2 cellular contexts compared by ENCODE assay signal in genomic region chr7:101161692-101162461, GRCh38.
TF ChIP-seq lines count a peak whose summit lies in the region.

No MANE protein-coding gene starts in this region.

TF ChIP-seq in HepG2, 621 proteins besides CTCF, POLR2A, EP300 and RAD21:
- TF ChIP-seq PHF8 (CRISPR knock-in tag; IDR thresholded peaks at IDR 0.05), result no peak
- TF ChIP-seq ZNF121 (CRISPR knock-in tag; IDR thresholded peaks at IDR 0.05), result peak; percentile 82
TF ChIP-seq in HepG2: peak in this region for 1.

TF ChIP-seq in SK-N-SH treated with all-trans-retinoic acid at 6 μM for 48 hours, 23 proteins besides CTCF, POLR2A, EP300 and RAD21:
- TF ChIP-seq TOX (CRISPR knock-in tag; IDR thresholded peaks at IDR 0.05; ENCODE audit: borderline replicate concordance), result no peak
- TF ChIP-seq ZFP3 (CRISPR knock-in tag; IDR thresholded peaks at IDR 0.05), result peak; percentile 80; the same call in 1 of the 2 replicates
